In the genomic region with DNA sequence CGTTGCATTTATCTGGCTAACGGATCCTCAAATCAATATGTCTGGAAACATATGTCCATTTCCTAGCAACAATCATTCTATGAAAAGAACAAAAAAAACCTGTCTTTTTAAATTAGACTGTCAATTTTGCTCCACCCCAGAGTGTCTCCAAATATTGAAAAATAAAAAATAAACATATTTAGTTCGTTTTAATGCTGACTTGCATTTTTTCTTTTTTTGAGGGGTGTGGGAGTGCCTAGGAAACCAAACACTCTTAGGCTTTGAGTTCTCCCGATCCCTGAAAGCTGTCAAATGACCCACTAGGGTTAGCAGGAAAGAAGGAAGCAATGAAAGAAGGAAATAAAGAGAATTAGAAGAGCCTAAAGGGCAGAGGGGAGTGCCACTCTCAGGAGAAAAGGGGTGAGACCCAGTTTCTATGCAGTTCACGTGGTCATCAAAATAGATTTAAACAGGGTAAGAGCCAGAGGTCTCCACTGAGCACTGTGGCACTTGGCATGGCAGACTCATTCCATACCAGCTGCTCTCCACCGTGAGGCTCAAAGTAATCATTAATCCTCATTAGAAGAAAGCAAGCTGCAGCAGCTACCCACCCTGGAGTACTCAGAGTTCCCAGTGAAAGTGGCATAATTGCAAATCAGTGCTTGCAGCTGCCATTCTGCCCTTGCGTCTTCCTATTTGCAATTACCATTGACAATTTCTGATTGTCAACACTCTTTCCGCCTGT, we compare ENCODE assay signal across 1 cellular context.
TF ChIP-seq lines count a peak whose summit lies in the region.

No MANE protein-coding gene starts in this region.

TF ChIP-seq in GM23338, 12 proteins besides CTCF, POLR2A, EP300 and RAD21 (continued from another document):
- TF ChIP-seq, protein P1, sequence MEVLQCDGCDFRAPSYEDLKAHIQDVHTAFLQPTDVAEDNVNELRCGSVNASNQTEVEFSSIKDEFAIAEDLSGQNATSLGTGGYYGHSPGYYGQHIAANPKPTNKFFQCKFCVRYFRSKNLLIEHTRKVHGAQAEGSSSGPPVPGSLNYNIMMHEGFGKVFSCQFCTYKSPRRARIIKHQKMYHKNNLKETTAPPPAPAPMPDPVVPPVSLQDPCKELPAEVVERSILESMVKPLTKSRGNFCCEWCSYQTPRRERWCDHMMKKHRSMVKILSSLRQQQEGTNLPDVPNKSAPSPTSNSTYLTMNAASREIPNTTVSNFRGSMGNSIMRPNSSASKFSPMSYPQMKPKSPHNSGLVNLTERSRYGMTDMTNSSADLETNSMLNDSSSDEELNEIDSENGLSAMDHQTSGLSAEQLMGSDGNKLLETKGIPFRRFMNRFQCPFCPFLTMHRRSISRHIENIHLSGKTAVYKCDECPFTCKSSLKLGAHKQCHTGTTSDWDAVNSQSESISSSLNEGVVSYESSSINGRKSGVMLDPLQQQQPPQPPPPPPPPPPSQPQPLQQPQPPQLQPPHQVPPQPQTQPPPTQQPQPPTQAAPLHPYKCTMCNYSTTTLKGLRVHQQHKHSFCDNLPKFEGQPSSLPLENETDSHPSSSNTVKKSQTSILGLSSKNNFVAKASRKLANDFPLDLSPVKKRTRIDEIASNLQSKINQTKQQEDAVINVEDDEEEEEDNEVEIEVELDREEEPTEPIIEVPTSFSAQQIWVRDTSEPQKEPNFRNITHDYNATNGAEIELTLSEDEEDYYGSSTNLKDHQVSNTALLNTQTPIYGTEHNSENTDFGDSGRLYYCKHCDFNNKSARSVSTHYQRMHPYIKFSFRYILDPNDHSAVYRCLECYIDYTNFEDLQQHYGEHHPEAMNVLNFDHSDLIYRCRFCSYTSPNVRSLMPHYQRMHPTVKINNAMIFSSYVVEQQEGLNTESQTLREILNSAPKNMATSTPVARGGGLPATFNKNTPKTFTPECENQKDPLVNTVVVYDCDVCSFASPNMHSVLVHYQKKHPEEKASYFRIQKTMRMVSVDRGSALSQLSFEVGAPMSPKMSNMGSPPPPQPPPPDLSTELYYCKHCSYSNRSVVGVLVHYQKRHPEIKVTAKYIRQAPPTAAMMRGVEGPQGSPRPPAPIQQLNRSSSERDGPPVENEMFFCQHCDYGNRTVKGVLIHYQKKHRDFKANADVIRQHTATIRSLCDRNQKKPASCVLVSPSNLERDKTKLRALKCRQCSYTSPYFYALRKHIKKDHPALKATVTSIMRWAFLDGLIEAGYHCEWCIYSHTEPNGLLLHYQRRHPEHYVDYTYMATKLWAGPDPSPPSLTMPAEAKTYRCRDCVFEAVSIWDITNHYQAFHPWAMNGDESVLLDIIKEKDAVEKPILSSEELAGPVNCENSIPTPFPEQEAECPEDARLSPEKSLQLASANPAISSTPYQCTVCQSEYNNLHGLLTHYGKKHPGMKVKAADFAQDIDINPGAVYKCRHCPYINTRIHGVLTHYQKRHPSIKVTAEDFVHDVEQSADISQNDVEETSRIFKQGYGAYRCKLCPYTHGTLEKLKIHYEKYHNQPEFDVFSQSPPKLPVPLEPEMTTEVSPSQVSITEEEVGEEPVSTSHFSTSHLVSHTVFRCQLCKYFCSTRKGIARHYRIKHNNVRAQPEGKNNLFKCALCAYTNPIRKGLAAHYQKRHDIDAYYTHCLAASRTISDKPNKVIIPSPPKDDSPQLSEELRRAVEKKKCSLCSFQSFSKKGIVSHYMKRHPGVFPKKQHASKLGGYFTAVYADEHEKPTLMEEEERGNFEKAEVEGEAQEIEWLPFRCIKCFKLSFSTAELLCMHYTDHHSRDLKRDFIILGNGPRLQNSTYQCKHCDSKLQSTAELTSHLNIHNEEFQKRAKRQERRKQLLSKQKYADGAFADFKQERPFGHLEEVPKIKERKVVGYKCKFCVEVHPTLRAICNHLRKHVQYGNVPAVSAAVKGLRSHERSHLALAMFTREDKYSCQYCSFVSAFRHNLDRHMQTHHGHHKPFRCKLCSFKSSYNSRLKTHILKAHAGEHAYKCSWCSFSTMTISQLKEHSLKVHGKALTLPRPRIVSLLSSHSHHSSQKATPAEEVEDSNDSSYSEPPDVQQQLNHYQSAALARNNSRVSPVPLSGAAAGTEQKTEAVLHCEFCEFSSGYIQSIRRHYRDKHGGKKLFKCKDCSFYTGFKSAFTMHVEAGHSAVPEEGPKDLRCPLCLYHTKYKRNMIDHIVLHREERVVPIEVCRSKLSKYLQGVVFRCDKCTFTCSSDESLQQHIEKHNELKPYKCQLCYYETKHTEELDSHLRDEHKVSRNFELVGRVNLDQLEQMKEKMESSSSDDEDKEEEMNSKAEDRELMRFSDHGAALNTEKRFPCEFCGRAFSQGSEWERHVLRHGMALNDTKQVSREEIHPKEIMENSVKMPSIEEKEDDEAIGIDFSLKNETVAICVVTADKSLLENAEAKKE (CRISPR knock-in tag; IDR thresholded peaks at IDR 0.05), result no peak
- TF ChIP-seq STAT1 (IDR thresholded peaks at IDR 0.05; ENCODE audit: unreplicated experiment), result no peak
TF ChIP-seq in GM23338: peak in this region for 0.
